In the genomic region with DNA sequence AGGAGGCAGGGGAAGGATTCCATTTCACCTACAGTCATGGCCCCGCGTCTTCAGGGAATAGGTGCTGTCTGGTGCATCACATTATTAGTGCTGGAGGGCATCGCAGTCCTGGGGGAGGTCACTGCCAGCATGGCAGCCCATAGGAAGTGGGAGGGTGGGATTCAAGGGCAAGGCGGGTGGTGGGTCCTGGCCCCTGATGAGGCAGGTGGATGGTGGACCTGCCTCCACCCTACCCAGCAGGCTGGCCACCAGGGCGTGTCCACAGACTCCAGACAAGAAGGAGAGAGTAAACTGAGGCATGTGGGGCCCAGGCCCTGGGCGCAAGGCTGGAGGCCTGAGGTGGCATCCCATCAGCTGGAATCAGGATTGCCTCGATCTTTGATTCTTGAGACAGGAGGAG, we compare ENCODE assay signal across 26 cellular contexts.
"Had no signal": no experiment of that assay in that cellular context is flagged by ENCODE, and none has a peak within 500 bp of the region (broad histone marks: within the 10 kb centered on the region; RNA-seq: fewer than 3 reads in every experiment).

No MANE protein-coding gene starts in this region.

- H3K9me3 Mint-ChIP-seq: activated CD4-positive, alpha-beta memory T cell treated with anti-CD3 and anti-CD28 coated beads for 36 hours; activated CD4-positive, alpha-beta T cell treated with anti-CD3 and anti-CD28 coated beads, Interleukin-2, amount 10 ng/mL, durations not matched to agents 24 days and 14 days; activated naive CD4-positive, alpha-beta T cell treated with anti-CD3 and anti-CD28 coated beads for 36 hours; activated naive CD4-positive, alpha-beta T cell treated with anti-CD3 and anti-CD28 coated beads, Interleukin-2, amount 50 U/mL, for 24 hours; activated naive CD8-positive, alpha-beta T cell treated with anti-CD3 and anti-CD28 coated beads for 36 hours; activated naive CD8-positive, alpha-beta T cell treated with anti-CD3 and anti-CD28 coated beads, Interleukin-2, amount 50 U/mL, for 24 hours; activated T-cell treated with anti-CD3 and anti-CD28 coated beads, Interleukin-2, amount 50 U/mL, for 4 hours; activated T-helper 2 cell treated with anti-CD3 and anti-CD28 coated beads, Interferon-gamma antibody, Interleukin-2, Interleukin-4, amounts not matched to agents 10 μg/mL and 5 μg/mL and 100 μg/mL, durations not matched to agents 14 hours and 24 hours and 36 hours had no signal

- DNase-seq: activated CD4-positive, alpha-beta memory T cell treated with anti-CD3 and anti-CD28 coated beads for 36 hours; activated CD4-positive, alpha-beta T cell treated with anti-CD3 and anti-CD28 coated beads for 36 hours; activated CD4-positive, alpha-beta T cell treated with anti-CD3 and anti-CD28 coated beads, Interleukin-2, amount 10 ng/mL, durations not matched to agents 24 days and 14 days; activated CD4-positive, CD25-positive, alpha-beta regulatory T cell; activated CD4-positive, CD25-positive, alpha-beta regulatory T cell treated with anti-CD3 and anti-CD28 coated beads, Interleukin-2, amount 50 U/mL, for 72 hours; activated CD8-positive, alpha-beta memory T cell treated with anti-CD3 and anti-CD28 coated beads for 24 hours; activated effector memory CD4-positive, alpha-beta T cell treated with anti-CD3 and anti-CD28 coated beads, Interleukin-2, amount 50 U/mL, for 16 hours; activated naive CD4-positive, alpha-beta T cell treated with anti-CD3 and anti-CD28 coated beads for 36 hours; activated naive CD8-positive, alpha-beta T cell treated with anti-CD3 and anti-CD28 coated beads for 36 hours; activated naive CD8-positive, alpha-beta T cell treated with anti-CD3 and anti-CD28 coated beads, Interleukin-2, amount 50 U/mL, for 24 hours; activated T-cell treated with anti-CD3 and anti-CD28 coated beads, Interleukin-2, amount 50 U/mL, for 4 hours; adrenal gland; caudate nucleus; colonic mucosa; effector CD8-positive, alpha-beta T cell; esophagus squamous epithelium; foreskin melanocyte; head of caudate nucleus; T-helper 2 cell had no signal

- H3K36me3 Mint-ChIP-seq: activated CD4-positive, alpha-beta memory T cell treated with anti-CD3 and anti-CD28 coated beads for 36 hours; activated naive CD4-positive, alpha-beta T cell treated with anti-CD3 and anti-CD28 coated beads, Interleukin-2, amount 50 U/mL, for 24 hours; activated naive CD8-positive, alpha-beta T cell treated with anti-CD3 and anti-CD28 coated beads for 36 hours had no signal

- H3K27ac Mint-ChIP-seq: activated CD4-positive, alpha-beta memory T cell treated with anti-CD3 and anti-CD28 coated beads for 36 hours; activated CD4-positive, alpha-beta T cell treated with anti-CD3 and anti-CD28 coated beads for 36 hours; activated CD4-positive, alpha-beta T cell treated with anti-CD3 and anti-CD28 coated beads, Interleukin-2, amount 10 ng/mL, durations not matched to agents 24 days and 14 days; activated naive CD4-positive, alpha-beta T cell treated with anti-CD3 and anti-CD28 coated beads for 36 hours; activated naive CD4-positive, alpha-beta T cell treated with anti-CD3 and anti-CD28 coated beads, Interleukin-2, amount 50 U/mL, for 24 hours; activated naive CD8-positive, alpha-beta T cell treated with anti-CD3 and anti-CD28 coated beads for 36 hours; activated naive CD8-positive, alpha-beta T cell treated with anti-CD3 and anti-CD28 coated beads, Interleukin-2, amount 50 U/mL, for 24 hours; activated T-helper 2 cell treated with anti-CD3 and anti-CD28 coated beads, Interferon-gamma antibody, Interleukin-2, Interleukin-4, amounts not matched to agents 10 μg/mL and 5 μg/mL and 100 μg/mL, durations not matched to agents 14 hours and 24 hours and 36 hours had no signal

- H3K4me1 Mint-ChIP-seq: activated CD4-positive, alpha-beta T cell treated with anti-CD3 and anti-CD28 coated beads for 36 hours; activated CD4-positive, alpha-beta T cell treated with anti-CD3 and anti-CD28 coated beads, Interleukin-2, amount 10 ng/mL, durations not matched to agents 24 days and 14 days; activated naive CD8-positive, alpha-beta T cell treated with anti-CD3 and anti-CD28 coated beads for 36 hours; activated naive CD8-positive, alpha-beta T cell treated with anti-CD3 and anti-CD28 coated beads, Interleukin-2, amount 50 U/mL, for 24 hours had no signal

- H3K27me3 ChIP-seq: adrenal gland, ascending aorta, colonic mucosa, gastroesophageal sphincter had no signal

- H3K4me1 ChIP-seq: adrenal gland, colonic mucosa had no signal

- H3K9me3 ChIP-seq: adrenal gland, ascending aorta, colonic mucosa, esophagus squamous epithelium had no signal

- H3K27ac ChIP-seq: adrenal gland, colonic mucosa, epithelial cell of prostate, esophagus squamous epithelium, gastroesophageal sphincter had no signal

- H3K36me3 ChIP-seq: adrenal gland, ascending aorta, colonic mucosa, esophagus squamous epithelium, gastroesophageal sphincter had no signal

- H3K4me3 ChIP-seq: adrenal gland, ascending aorta, colonic mucosa, esophagus squamous epithelium, gastroesophageal sphincter had no signal

- H3K27me3 Mint-ChIP-seq: activated CD4-positive, alpha-beta T cell treated with anti-CD3 and anti-CD28 coated beads for 36 hours; activated CD4-positive, alpha-beta T cell treated with anti-CD3 and anti-CD28 coated beads, Interleukin-2, amount 10 ng/mL, durations not matched to agents 24 days and 14 days; activated naive CD8-positive, alpha-beta T cell treated with anti-CD3 and anti-CD28 coated beads for 36 hours; activated naive CD8-positive, alpha-beta T cell treated with anti-CD3 and anti-CD28 coated beads, Interleukin-2, amount 50 U/mL, for 24 hours had no signal

- ATAC-seq: activated CD4-positive, alpha-beta T cell treated with anti-CD3 and anti-CD28 coated beads for 36 hours; activated naive CD8-positive, alpha-beta T cell treated with anti-CD3 and anti-CD28 coated beads, Interleukin-2, amount 50 U/mL, for 24 hours; activated T-cell treated with anti-CD3 and anti-CD28 coated beads, Interleukin-2, amount 50 U/mL, for 4 hours; gastroesophageal sphincter had no signal

- H3K4me3 Mint-ChIP-seq: activated CD4-positive, alpha-beta memory T cell treated with anti-CD3 and anti-CD28 coated beads for 36 hours; activated CD4-positive, alpha-beta T cell treated with anti-CD3 and anti-CD28 coated beads for 36 hours; activated CD4-positive, alpha-beta T cell treated with anti-CD3 and anti-CD28 coated beads, Interleukin-2, amount 10 ng/mL, durations not matched to agents 24 days and 14 days; activated naive CD4-positive, alpha-beta T cell treated with anti-CD3 and anti-CD28 coated beads for 36 hours; activated naive CD4-positive, alpha-beta T cell treated with anti-CD3 and anti-CD28 coated beads, Interleukin-2, amount 50 U/mL, for 24 hours; activated naive CD8-positive, alpha-beta T cell treated with anti-CD3 and anti-CD28 coated beads for 36 hours; activated naive CD8-positive, alpha-beta T cell treated with anti-CD3 and anti-CD28 coated beads, Interleukin-2, amount 50 U/mL, for 24 hours; activated T-cell treated with anti-CD3 and anti-CD28 coated beads, Interleukin-2, amount 50 U/mL, for 4 hours had no signal

- FAIRE-seq: endometrium, endothelial cell of umbilical vein had no signal
